In genomic region chr9:6354072-6354686, GRCh38 we compare ENCODE assay signal across 9 cellular contexts. TPM values are rescaled to one million over a fixed set of nuclear protein-coding genes. Genes with fewer than 3 reads are reported as not detected.
DNase-seq lines count a peak whose midpoint lies in the region; ATAC-seq, FAIRE-seq and TF ChIP-seq lines count a peak whose summit lies in the region.
"Had no signal": no experiment of that assay in that cellular context is flagged by ENCODE, and none has a peak within 500 bp of the region (broad histone marks: within the 10 kb centered on the region; RNA-seq: fewer than 3 reads in every experiment).

No MANE protein-coding gene starts in this region.

- no peak overlapping the region for H3K4me3 ChIP-seq in Loucy (ENCODE audit: low read length, poor library complexity, severe bottlenecking)
- no peak overlapping the region for H3K4me3 ChIP-seq in suprapubic skin

- TF ChIP-seq CTCF in 22Rv1 (IDR thresholded peaks at IDR 0.05), result peak; percentile 79
- peak; percentile 83 for TF ChIP-seq CTCF in Loucy (conservative IDR thresholded peaks at IDR 0.05; ENCODE audit: low read length)
- TF ChIP-seq CTCF in suprapubic skin (IDR thresholded peaks at IDR 0.05), result peak; percentile 26 to 47

- H3K4me1 ChIP-seq in Loucy (ENCODE audit: insufficient read depth, low read length, poor library complexity, severe bottlenecking), result no peaks in the 10 kb centered on the region
- no peaks in the 10 kb centered on the region for H3K4me1 ChIP-seq in suprapubic skin

- no peak for TF ChIP-seq EP300 in suprapubic skin (IDR thresholded peaks at IDR 0.05)

- no peaks in the 10 kb centered on the region for H3K36me3 ChIP-seq in Loucy (ENCODE audit: insufficient read depth, low read length)
- no peaks in the 10 kb centered on the region for H3K36me3 ChIP-seq in suprapubic skin

- H3K9me3 ChIP-seq in Loucy (ENCODE audit: insufficient read depth, low read depth, low read length), result no peaks in the 10 kb centered on the region
- H3K9me3 ChIP-seq in suprapubic skin, result no peaks in the 10 kb centered on the region

- no peaks in the 10 kb centered on the region for H3F3A ChIP-seq in Loucy (ENCODE audit: low read depth)

- WGBS in suprapubic skin, result 21% methylated on average over 3 of the region's 3 CpGs

- no peak overlapping the region for H3K4me2 ChIP-seq in Loucy (ENCODE audit: low read depth, low read length, poor library complexity, severe bottlenecking)

- FAIRE-seq in H54 (lab: Jason Lieb, UNC), result peak; percentile 89

- no peaks in the 10 kb centered on the region for H3K79me2 ChIP-seq in Loucy (ENCODE audit: insufficient read depth, low read length)

- H4K20me1 ChIP-seq in Loucy (ENCODE audit: insufficient read depth, low read length, poor library complexity, severe bottlenecking), result no peaks in the 10 kb centered on the region

- TF ChIP-seq POLR2A in H54 (IDR thresholded peaks at IDR 0.05; ENCODE audit: low read depth, low read length), result no peak
- no peak for TF ChIP-seq POLR2A in suprapubic skin (IDR thresholded peaks at IDR 0.05)

- peak; percentile 43 for DNase-seq in G401 (ENCODE audit: low spot score)
- peak; percentile 40 for DNase-seq in H54 (ENCODE audit: insufficient read length, low spot score)
- DNase-seq in SK-MEL-5 (ENCODE audit: low read depth, low spot score), result peak; percentile 71
- peak; percentile 53 for DNase-seq in cerebellar cortex (ENCODE audit: low spot score)
- no peak for DNase-seq in left lobe of liver (ENCODE audit: low spot score)
- no peak for DNase-seq in suprapubic skin (ENCODE audit: low spot score in 2 of 2)

- H3K27ac ChIP-seq in 22Rv1, result no peak overlapping the region
- H3K27ac ChIP-seq in suprapubic skin, result no peak overlapping the region

- in situ Hi-C loops in G401 (cut with HindIII; ENCODE audit: low sequenced_read_pairs) (no loop called here), SK-MEL-5 (cut with HindIII; ENCODE audit: low pct_unique_long_range_greater_than_20kb, low sequenced_read_pairs) (no loop called here)

- peak overlapping the region; percentile 50 for H2AFZ ChIP-seq in Loucy (ENCODE audit: low read length)

- H3K27me3 ChIP-seq in Loucy (ENCODE audit: insufficient read depth, low read length, poor library complexity, severe bottlenecking), result no peaks in the 10 kb centered on the region
- no peaks in the 10 kb centered on the region for H3K27me3 ChIP-seq in suprapubic skin

- no peaks in the 10 kb centered on the region for H3K9me2 ChIP-seq in Loucy (replicated peaks; ENCODE audit: low read depth, low read length)

- no peak overlapping the region for H3K9ac ChIP-seq in Loucy (ENCODE audit: low read depth, low read length, poor library complexity, severe bottlenecking)

- ATAC-seq in left lobe of liver, result peak; percentile 97

RNA-seq across cellular contexts. Expression of gene TPD52L3, which starts 26.0 kb away (rescaled TPM):
- total RNA-seq in G401 (2014; rRNA removed; shearing (Covaris generic)), result not detected in 2 replicates
- not detected in 2 replicates for total RNA-seq in SK-MEL-5 (2014; rRNA removed; shearing (Covaris generic))
- not detected in 2 replicates for polyA plus RNA-seq in SK-MEL-5 (2015; cell fraction: cytosol; rRNA removed)
- not detected in 2 replicates for polyA plus RNA-seq in SK-MEL-5 (2015; cell fraction: nucleus; rRNA removed)
- not detected for total RNA-seq in left lobe of liver
- total RNA-seq in suprapubic skin, result not detected
- total RNA-seq: skeletal muscle tissue had no signal

RNA-seq across cellular contexts. Expression of gene UHRF2, which starts 58.8 kb away (rescaled TPM):
- 17.0 and 27.2 TPM in 2 replicates for total RNA-seq in G401 (2014; rRNA removed; shearing (Covaris generic))
- 21.3 and 22.1 TPM in 2 replicates for total RNA-seq in SK-MEL-5 (2014; rRNA removed; shearing (Covaris generic))
- 10.8 and 13.5 TPM in 2 replicates for polyA plus RNA-seq in SK-MEL-5 (2015; cell fraction: cytosol; rRNA removed)
- 163 and 196 TPM in 2 replicates for polyA plus RNA-seq in SK-MEL-5 (2015; cell fraction: nucleus; rRNA removed)
- total RNA-seq in left lobe of liver (12.6 TPM), suprapubic skin (100 to 1,000 TPM in 2 of 4 donors, 10 to 100 TPM in 2; 25.5 to 120 (median 70.6) TPM)

Comparison
In these comparisons a context has a peak if more than half of its experiments do, and no peak if none do; other contexts are left out.
1. DNase-seq: peak in G401 (single experiment), H54 (single experiment), SK-MEL-5 (single experiment) and cerebellar cortex (single experiment); none in left lobe of liver (single experiment) and suprapubic skin (0 of 2).
2. Peak in every context shown above with its lines, with median percentiles within 50 percentile points of each other: CTCF ChIP-seq.